ENCODE assay signal across 1 cellular context in the genomic region with DNA sequence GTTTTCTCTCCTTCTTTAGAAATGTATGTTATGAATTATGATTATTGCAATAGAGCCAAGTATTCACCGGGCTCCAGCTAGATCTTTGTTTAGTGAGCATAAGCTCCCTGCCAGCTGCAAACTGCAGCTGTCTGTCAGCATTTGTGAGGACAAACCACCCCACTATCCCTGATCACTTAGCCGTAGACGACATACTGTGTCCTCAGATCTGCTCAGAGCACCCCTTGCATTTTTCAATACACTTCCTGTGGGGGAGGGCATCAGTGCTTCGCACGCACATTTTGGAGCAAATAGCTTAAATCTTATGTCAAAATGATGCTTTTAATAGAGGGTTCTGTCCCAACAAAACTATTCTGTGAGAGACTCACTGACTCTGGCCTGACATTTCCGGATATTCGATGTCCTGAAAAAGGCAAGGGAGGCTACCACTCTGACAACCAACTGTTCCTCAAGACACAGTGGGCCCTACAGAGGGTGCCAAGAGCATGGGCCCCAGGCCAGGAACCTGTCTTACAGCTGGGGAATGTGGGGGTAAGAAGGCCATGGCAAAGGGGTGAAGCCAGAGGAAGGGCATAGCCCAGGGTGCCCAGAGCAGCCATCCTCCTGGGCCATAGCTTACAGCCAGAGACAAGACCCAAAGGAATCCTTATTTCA.
TF ChIP-seq lines count a peak whose summit lies in the region.

No MANE protein-coding gene starts in this region.

TF ChIP-seq in WTC11, 78 proteins besides CTCF, POLR2A, EP300 and RAD21 (continued from another document):
- TF ChIP-seq, protein P1, sequence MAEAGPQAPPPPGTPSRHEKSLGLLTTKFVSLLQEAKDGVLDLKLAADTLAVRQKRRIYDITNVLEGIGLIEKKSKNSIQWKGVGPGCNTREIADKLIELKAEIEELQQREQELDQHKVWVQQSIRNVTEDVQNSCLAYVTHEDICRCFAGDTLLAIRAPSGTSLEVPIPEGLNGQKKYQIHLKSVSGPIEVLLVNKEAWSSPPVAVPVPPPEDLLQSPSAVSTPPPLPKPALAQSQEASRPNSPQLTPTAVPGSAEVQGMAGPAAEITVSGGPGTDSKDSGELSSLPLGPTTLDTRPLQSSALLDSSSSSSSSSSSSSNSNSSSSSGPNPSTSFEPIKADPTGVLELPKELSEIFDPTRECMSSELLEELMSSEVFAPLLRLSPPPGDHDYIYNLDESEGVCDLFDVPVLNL (CRISPR knock-in tag; IDR thresholded peaks at IDR 0.05; ENCODE audit: borderline replicate concordance, low read depth): no peak
- TF ChIP-seq, protein P2, sequence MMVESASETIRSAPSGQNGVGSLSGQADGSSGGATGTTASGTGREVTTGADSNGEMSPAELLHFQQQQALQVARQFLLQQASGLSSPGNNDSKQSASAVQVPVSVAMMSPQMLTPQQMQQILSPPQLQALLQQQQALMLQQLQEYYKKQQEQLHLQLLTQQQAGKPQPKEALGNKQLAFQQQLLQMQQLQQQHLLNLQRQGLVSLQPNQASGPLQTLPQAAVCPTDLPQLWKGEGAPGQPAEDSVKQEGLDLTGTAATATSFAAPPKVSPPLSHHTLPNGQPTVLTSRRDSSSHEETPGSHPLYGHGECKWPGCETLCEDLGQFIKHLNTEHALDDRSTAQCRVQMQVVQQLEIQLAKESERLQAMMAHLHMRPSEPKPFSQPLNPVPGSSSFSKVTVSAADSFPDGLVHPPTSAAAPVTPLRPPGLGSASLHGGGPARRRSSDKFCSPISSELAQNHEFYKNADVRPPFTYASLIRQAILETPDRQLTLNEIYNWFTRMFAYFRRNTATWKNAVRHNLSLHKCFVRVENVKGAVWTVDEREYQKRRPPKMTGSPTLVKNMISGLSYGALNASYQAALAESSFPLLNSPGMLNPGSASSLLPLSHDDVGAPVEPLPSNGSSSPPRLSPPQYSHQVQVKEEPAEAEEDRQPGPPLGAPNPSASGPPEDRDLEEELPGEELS (CRISPR knock-in tag; IDR thresholded peaks at IDR 0.05): no peak
